In the genomic region with DNA sequence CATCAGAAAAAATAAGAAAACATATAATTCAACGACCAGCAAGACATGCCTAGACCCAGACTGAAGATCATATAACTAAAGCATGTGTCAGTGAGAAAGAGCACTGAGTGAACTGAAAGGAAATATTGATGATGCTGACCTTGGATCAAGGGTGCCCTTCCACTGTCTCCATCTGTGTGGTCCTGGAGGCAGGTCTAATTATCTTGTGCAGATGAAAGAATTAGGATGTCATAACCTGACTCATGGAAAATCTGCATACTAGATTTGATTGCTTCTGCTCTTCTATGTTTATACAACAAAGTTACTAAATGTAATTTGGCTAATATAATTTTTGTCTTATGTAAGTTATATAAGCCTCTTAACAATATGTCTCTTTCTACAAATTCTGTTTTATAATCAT, we compare ENCODE assay signal across 16 cellular contexts.
DNase-seq lines count a peak whose midpoint lies in the region; ATAC-seq and TF ChIP-seq lines count a peak whose summit lies in the region.
"Had no signal": no experiment of that assay in that cellular context is flagged by ENCODE, and none has a peak within 500 bp of the region (broad histone marks: within the 10 kb centered on the region; RNA-seq: fewer than 3 reads in every experiment).

No MANE protein-coding gene starts in this region.

- H3K4me1 ChIP-seq in left lung, result peaks cover 6 to 16% of the 10 kb centered on the region in 2 donors
- no peaks in the 10 kb centered on the region for H3K4me1 ChIP-seq in stomach smooth muscle (ENCODE audit: control insufficient read depth, insufficient read depth, low read length)

- peaks cover 52% of the 10 kb centered on the region for H3K4me1 Mint-ChIP-seq in activated naive CD4-positive, alpha-beta T cell treated with anti-CD3 and anti-CD28 coated beads, Interleukin-2, amount 50 U/mL, for 24 hours
- H3K4me1 Mint-ChIP-seq in activated naive CD8-positive, alpha-beta T cell treated with anti-CD3 and anti-CD28 coated beads, Interleukin-2, amount 50 U/mL, for 24 hours, result peaks cover 51% of the 10 kb centered on the region

- H3K36me3 ChIP-seq in left lung, result no peaks in the 10 kb centered on the region
- H3K36me3 ChIP-seq in stomach smooth muscle (ENCODE audit: control insufficient read depth in 2 of 2, insufficient read depth in 2 of 2, low read length in 2 of 2), result no peaks in the 10 kb centered on the region

- H3K9ac ChIP-seq in stomach smooth muscle (ENCODE audit: low read length in 2 of 2), result no peak overlapping the region

- DNase-seq in activated naive CD4-positive, alpha-beta T cell treated with Interleukin-2 at 50 U/mL for 16 hours, result no peak
- DNase-seq in activated naive CD8-positive, alpha-beta T cell treated with anti-CD3 and anti-CD28 coated beads, Interleukin-2, amount 50 U/mL, for 24 hours, result no peak
- no peak for DNase-seq in left lung
- DNase-seq in NCI-H187 (lab: John Stamatoyannopoulos, UW), result no peak
- DNase-seq in GDM1 (lab: John Stamatoyannopoulos, UW), result no peak
- DNase-seq in GM10248 (ENCODE audit: extremely low spot score), result no peak
- DNase-seq: activated naive CD8-positive, alpha-beta T cell treated with anti-CD3 and anti-CD28 coated beads, Interleukin-2, amount 10 ng/mL, durations not matched to agents 7 days and 5 days; CD8-positive, alpha-beta T cell; GF-D8; hippocampal formation; left colon; naive thymus-derived CD4-positive, alpha-beta T cell; stimulated activated CD4-positive, alpha-beta T cell treated with anti-CD3 and anti-CD28 coated beads, Interleukin-2, amount 100 ng/mL, for 48 hours had no signal

- H3K27ac ChIP-seq in left lung, result peak overlapping the region; percentile 37 to 46
- peak overlapping the region; percentile 26 for H3K27ac ChIP-seq in stomach smooth muscle (ENCODE audit: low read length)
- H3K27ac ChIP-seq: VCaP had no signal

- no peaks in the 10 kb centered on the region for H3K36me3 Mint-ChIP-seq in activated naive CD4-positive, alpha-beta T cell treated with anti-CD3 and anti-CD28 coated beads, Interleukin-2, amount 50 U/mL, for 24 hours
- peaks cover 3% of the 10 kb centered on the region for H3K36me3 Mint-ChIP-seq in activated naive CD8-positive, alpha-beta T cell treated with anti-CD3 and anti-CD28 coated beads, Interleukin-2, amount 50 U/mL, for 24 hours (ENCODE audit: low read depth)

- H3K27me3 Mint-ChIP-seq in activated naive CD4-positive, alpha-beta T cell treated with anti-CD3 and anti-CD28 coated beads, Interleukin-2, amount 50 U/mL, for 24 hours, result no peaks in the 10 kb centered on the region
- H3K27me3 Mint-ChIP-seq in activated naive CD8-positive, alpha-beta T cell treated with anti-CD3 and anti-CD28 coated beads, Interleukin-2, amount 50 U/mL, for 24 hours, result no peaks in the 10 kb centered on the region
- H3K27me3 Mint-ChIP-seq: activated naive CD8-positive, alpha-beta T cell treated with anti-CD3 and anti-CD28 coated beads, Interleukin-2, amount 10 ng/mL, durations not matched to agents 7 days and 5 days had no signal

- ATAC-seq in activated naive CD8-positive, alpha-beta T cell treated with anti-CD3 and anti-CD28 coated beads, Interleukin-2, amount 50 U/mL, for 24 hours, result peak; percentile 85
- ATAC-seq in left lung, result peak; percentile 14
- ATAC-seq: CD8-positive, alpha-beta T cell; naive thymus-derived CD4-positive, alpha-beta T cell had no signal

- no peaks in the 10 kb centered on the region for H3K27me3 ChIP-seq in left lung
- no peaks in the 10 kb centered on the region for H3K27me3 ChIP-seq in stomach smooth muscle (ENCODE audit: control insufficient read depth in 1 of 2, insufficient read depth in 2 of 2, low read length in 2 of 2)

- POLR2A ChIA-PET in GM10248 (lab: Yijun Ruan, JAX), result no interaction called here

- H3K4me3 Mint-ChIP-seq in activated naive CD4-positive, alpha-beta T cell treated with anti-CD3 and anti-CD28 coated beads, Interleukin-2, amount 50 U/mL, for 24 hours, result no peak overlapping the region
- H3K4me3 Mint-ChIP-seq in activated naive CD8-positive, alpha-beta T cell treated with anti-CD3 and anti-CD28 coated beads, Interleukin-2, amount 50 U/mL, for 24 hours, result no peak overlapping the region
- H3K4me3 Mint-ChIP-seq: activated naive CD8-positive, alpha-beta T cell treated with anti-CD3 and anti-CD28 coated beads, Interleukin-2, amount 10 ng/mL, durations not matched to agents 7 days and 5 days; CD8-positive, alpha-beta T cell; naive thymus-derived CD4-positive, alpha-beta T cell had no signal

- CTCF ChIA-PET in GM10248 (lab: Yijun Ruan, JAX), result no interaction called here

- intact Hi-C loops in left lung (cut with DNase I), result no loop called here

- H3K9me3 ChIP-seq in left lung (no peaks in the 10 kb centered on the region), stomach smooth muscle (ENCODE audit: control insufficient read depth in 2 of 2, low read length in 2 of 2) (no peaks in the 10 kb centered on the region)

- no peak overlapping the region for H3K4me3 ChIP-seq in left lung
- no peak overlapping the region for H3K4me3 ChIP-seq in stomach smooth muscle (ENCODE audit: low read length in 2 of 2)

- peak overlapping the region; percentile 90 for H3K27ac Mint-ChIP-seq in activated naive CD4-positive, alpha-beta T cell treated with anti-CD3 and anti-CD28 coated beads, Interleukin-2, amount 50 U/mL, for 24 hours
- peak overlapping the region; percentile 68 for H3K27ac Mint-ChIP-seq in activated naive CD8-positive, alpha-beta T cell treated with anti-CD3 and anti-CD28 coated beads, Interleukin-2, amount 50 U/mL, for 24 hours
- H3K27ac Mint-ChIP-seq: activated naive CD8-positive, alpha-beta T cell treated with anti-CD3 and anti-CD28 coated beads, Interleukin-2, amount 10 ng/mL, durations not matched to agents 7 days and 5 days; CD8-positive, alpha-beta T cell had no signal

- TF ChIP-seq CTCF in left lung (IDR thresholded peaks at IDR 0.05) (no peak), GM10248 (IDR thresholded peaks at IDR 0.05; ENCODE audit: control extremely low read depth, extremely low read depth, low read depth, missing control alignments) (no peak)

- peaks cover 12% of the 10 kb centered on the region for H3K9me3 Mint-ChIP-seq in activated naive CD4-positive, alpha-beta T cell treated with anti-CD3 and anti-CD28 coated beads, Interleukin-2, amount 50 U/mL, for 24 hours
- H3K9me3 Mint-ChIP-seq in activated naive CD8-positive, alpha-beta T cell treated with anti-CD3 and anti-CD28 coated beads, Interleukin-2, amount 50 U/mL, for 24 hours, result no peaks in the 10 kb centered on the region
